8 cellular contexts compared by ENCODE assay signal in genomic region chr2:101349893-101350662, GRCh38. TPM values are rescaled to one million over a fixed set of nuclear protein-coding genes. Genes with fewer than 3 reads are reported as not detected.
DNase-seq lines count a peak whose midpoint lies in the region; ATAC-seq, FAIRE-seq and TF ChIP-seq lines count a peak whose summit lies in the region.

No MANE protein-coding gene starts in this region.

- ATAC-seq in DND-41 (ENCODE audit: insufficient read depth, low read depth), result peak; percentile 73
- no peak for ATAC-seq in HG02981 (IDR thresholded peaks at IDR 0.05; ENCODE audit: unreplicated experiment)

- H3K79me2 ChIP-seq in DND-41 (ENCODE audit: insufficient read depth, low read length) (no peaks in the 10 kb centered on the region), osteoblast (ENCODE audit: insufficient read depth, low read length) (no peaks in the 10 kb centered on the region)

- DNase-seq in DND-41, result peak; percentile 32
- peak; percentile 8 for DNase-seq in RCC 7860 (ENCODE audit: low spot score)
- DNase-seq in epithelial cell of proximal tubule (ENCODE audit: low read depth), result no peak
- peak; percentile 89 for DNase-seq in osteoblast (ENCODE audit: insufficient read length, low spot score, missing footprints)
- no peak for DNase-seq in NCI-H1694 treated with DMSO at 0.1 percent for 48 hours (lab: John Stamatoyannopoulos, UW)
- no peak for DNase-seq in HTR-8/SVneo (ENCODE audit: insufficient read length, low spot score)
- DNase-seq in UCSD-AML1 (lab: John Stamatoyannopoulos, UW; ENCODE audit: unreplicated experiment), result no peak

- H3K4me3 ChIP-seq in DND-41 (ENCODE audit: low read depth in 1 of 2, low read length in 2 of 2) (no peak overlapping the region), epithelial cell of proximal tubule (ENCODE audit: low read depth, low read length) (no peak overlapping the region), osteoblast (ENCODE audit: insufficient read depth, low read length) (no peak overlapping the region)

- H4K20me1 ChIP-seq in DND-41 (ENCODE audit: insufficient read depth, low read length) (no peaks in the 10 kb centered on the region), osteoblast (ENCODE audit: insufficient read depth, low read length) (no peaks in the 10 kb centered on the region)

- H3K4me2 ChIP-seq in DND-41 (ENCODE audit: insufficient read depth, low read length) (no peak overlapping the region), osteoblast (ENCODE audit: insufficient read depth, low read length) (no peak overlapping the region)

- TF ChIP-seq CTCF in DND-41 (IDR thresholded peaks at IDR 0.05; ENCODE audit: borderline replicate concordance, extremely low read depth, low read length, poor library complexity, severe bottlenecking) (peak; percentile 43), epithelial cell of proximal tubule (conservative IDR thresholded peaks at IDR 0.05; ENCODE audit: low read depth, low read length) (peak; percentile 60), osteoblast (IDR thresholded peaks at IDR 0.05; ENCODE audit: extremely low read depth, low read depth, low read length) (peak; percentile 73)

- H3K36me3 ChIP-seq in DND-41 (ENCODE audit: insufficient read depth, low read length) (no peaks in the 10 kb centered on the region), osteoblast (ENCODE audit: insufficient read depth, low read length) (no peaks in the 10 kb centered on the region)

- H2AFZ ChIP-seq in DND-41 (ENCODE audit: low read depth, low read length) (no peak overlapping the region), osteoblast (ENCODE audit: low read length) (peak overlapping the region; percentile 21)

- FAIRE-seq in RCC 7860 (lab: Jason Lieb, UNC), result no peak
- FAIRE-seq in HTR-8/SVneo (lab: Jason Lieb, UNC), result no peak

- H3K4me1 ChIP-seq in DND-41 (ENCODE audit: insufficient read depth, low read length), result no peaks in the 10 kb centered on the region
- no peaks in the 10 kb centered on the region for H3K4me1 ChIP-seq in osteoblast (ENCODE audit: insufficient read depth, low read length)

- H3K9me3 ChIP-seq in DND-41 (ENCODE audit: insufficient read depth, low read length, severe bottlenecking) (no peaks in the 10 kb centered on the region), osteoblast (ENCODE audit: low read depth, low read length) (no peaks in the 10 kb centered on the region)

- no peak overlapping the region for H3K27ac ChIP-seq in DND-41 (ENCODE audit: low read length)
- H3K27ac ChIP-seq in osteoblast (ENCODE audit: low read depth, low read length), result no peak overlapping the region

- no peaks in the 10 kb centered on the region for H3K27me3 ChIP-seq in DND-41 (ENCODE audit: insufficient read depth, low read length, poor library complexity)
- no peaks in the 10 kb centered on the region for H3K27me3 ChIP-seq in osteoblast (ENCODE audit: insufficient read depth, low read length)

- no peak overlapping the region for H3K9ac ChIP-seq in DND-41 (ENCODE audit: low read depth, low read length)

RNA-seq across cellular contexts. Expression of gene CREG2, which starts 37.2 kb away (rescaled TPM):
- total RNA-seq in epithelial cell of proximal tubule, result 3.1 TPM in 1 of 2 replicates, not detected in the other
- 0.29 and 0.36 TPM in 2 replicates for total RNA-seq in osteoblast

RNA-seq across cellular contexts. Expression of gene RNF149, which starts 41.6 kb away (rescaled TPM):
- total RNA-seq in epithelial cell of proximal tubule (39.9 and 45.0 TPM in 2 replicates), osteoblast (70.1 and 73.1 TPM in 2 replicates)

Comparison
In these comparisons a context has a peak if more than half of its experiments do, and no peak if none do; other contexts are left out.
1. DNase-seq: peak in DND-41 (single experiment), RCC 7860 (single experiment) and osteoblast (single experiment); none in epithelial cell of proximal tubule (single experiment), NCI-H1694 treated with DMSO at 0.1 percent for 48 hours (single experiment), HTR-8/SVneo (single experiment) and UCSD-AML1 (single experiment).
2. Peak in every context shown above with its lines, with median percentiles within 50 percentile points of each other: CTCF ChIP-seq.